In genomic region chr2:234912437-234912836, GRCh38 we compare ENCODE assay signal across 19 cellular contexts. TPM values are rescaled to one million over a fixed set of nuclear protein-coding genes. Genes with fewer than 3 reads are reported as not detected.
DNase-seq lines count a peak whose midpoint lies in the region; TF ChIP-seq lines count a peak whose summit lies in the region.
"Had no signal": no experiment of that assay in that cellular context is flagged by ENCODE, and none has a peak within 500 bp of the region (broad histone marks: within the 10 kb centered on the region; RNA-seq: fewer than 3 reads in every experiment).

No MANE protein-coding gene starts in this region.

- no peak overlapping the region for H2AFZ ChIP-seq in mammary epithelial cell (ENCODE audit: low read depth, low read length)

- no peaks in the 10 kb centered on the region for H3K36me3 ChIP-seq in SK-N-MC (ENCODE audit: insufficient read depth, low read length)
- no peaks in the 10 kb centered on the region for H3K36me3 ChIP-seq in mammary epithelial cell (ENCODE audit: insufficient read depth, low read length)
- H3K36me3 ChIP-seq: MG63 had no signal

- DNase-seq in SK-N-MC (ENCODE audit: low read depth, low spot score) (no peak), fibroblast of peridontal ligament (ENCODE audit: extremely low read depth) (peak; percentile 6), medulla oblongata (ENCODE audit: extremely low spot score) (peak; percentile 50), mammary epithelial cell (no peak), NCI-H2107 (lab: John Stamatoyannopoulos, UW) (no peak)
- no peak for DNase-seq in activated CD4-positive, alpha-beta T cell treated with anti-CD3 and anti-CD28 coated beads for 4 hours
- DNase-seq in activated T-helper 1 cell treated with anti-CD3 and anti-CD28 coated beads, Interleukin-12 subunit alpha, Interleukin-12 subunit beta, Interleukin-2, Interleukin-4 antibody, amounts not matched to agents 30 ng/mL and 10 ng/mL and 1 ng/mL, durations not matched to agents 14 hours and 24 hours and 36 hours (ENCODE audit: low spot score): no peak
- DNase-seq: CD4-positive, alpha-beta memory T cell; DND-41; KG1; NCI-H446 treated with DMSO at 0.1 percent for 48 hours; NCI-H526; NCI-H82; NK-92 treated with Interleukin-12 subunit alpha and Interleukin-12 subunit beta, amount 100 ng/mL, for 24 hours; PC-3; RPMI8226; SHP77 had no signal

- no peak overlapping the region for H3K4me2 ChIP-seq in mammary epithelial cell (ENCODE audit: insufficient read depth, low read depth, low read length)

- H3K27ac ChIP-seq in SK-N-MC (peak overlapping the region; percentile 27; the same call in 1 of the 2 replicates), temporal lobe (ENCODE audit: low read depth, low read length) (peak overlapping the region; percentile 97), mammary epithelial cell (ENCODE audit: insufficient read depth, low read depth, low read length) (no peak overlapping the region)

- H3K9me3 ChIP-seq in SK-N-MC (ENCODE audit: low read depth, low read length) (no peaks in the 10 kb centered on the region), mammary epithelial cell (replicated peaks; ENCODE audit: insufficient read depth, low read length) (no peaks in the 10 kb centered on the region)
- H3K9me3 ChIP-seq: MG63 had no signal

- BruUV-seq in mammary epithelial cell (replicated peaks; lab: Mats Ljungman, UMichigan): no TSS peak

- no peaks in the 10 kb centered on the region for H3K79me2 ChIP-seq in mammary epithelial cell (ENCODE audit: insufficient read depth, low read length)

- in situ Hi-C loops in mammary epithelial cell (cut with MboI; ENCODE audit: low sequenced_read_pairs in 2 of 2): no loop called here

- dilution Hi-C loops in mammary epithelial cell (cut with HindIII; ENCODE audit: low sequenced_read_pairs): loop anchor here (5.0 kb wide), 1 partner anchor 70 kb away; no protein-coding TSS in a partner anchor

- H3K4me3 ChIP-seq in SK-N-MC (no peak overlapping the region), mammary epithelial cell (replicated peaks in 1 of 3; ENCODE audit: insufficient read depth in 1 of 3, low read depth in 2 of 3, low read length in 3 of 3) (no peak overlapping the region)
- H3K4me3 ChIP-seq: MG63 had no signal

- CTCF ChIA-PET in mammary epithelial cell (lab: Charles Lee; ENCODE audit: low non-redundant PET): no interaction called here

- peaks cover 3% of the 10 kb centered on the region for H3K27me3 Mint-ChIP-seq in activated T-helper 1 cell treated with anti-CD3 and anti-CD28 coated beads, Interleukin-12 subunit alpha, Interleukin-12 subunit beta, Interleukin-2, Interleukin-4 antibody, amounts not matched to agents 30 ng/mL and 10 ng/mL and 1 ng/mL, durations not matched to agents 14 hours and 24 hours and 36 hours (ENCODE audit: insufficient read depth)

- H3K4me3 Mint-ChIP-seq in activated T-helper 1 cell treated with anti-CD3 and anti-CD28 coated beads, Interleukin-12 subunit alpha, Interleukin-12 subunit beta, Interleukin-2, Interleukin-4 antibody, amounts not matched to agents 30 ng/mL and 10 ng/mL and 1 ng/mL, durations not matched to agents 14 hours and 24 hours and 36 hours: no peak overlapping the region
- H3K4me3 Mint-ChIP-seq: CD4-positive, alpha-beta memory T cell had no signal

- no peaks in the 10 kb centered on the region for H3K4me1 ChIP-seq in mammary epithelial cell (ENCODE audit: insufficient read depth, low read length)

- H3K27me3 ChIP-seq in mammary epithelial cell (ENCODE audit: insufficient read depth, low read length): no peaks in the 10 kb centered on the region

- no peak for TF ChIP-seq CTCF in mammary epithelial cell (conservative IDR thresholded peaks at IDR 0.05 in 1 of 2, IDR thresholded peaks at IDR 0.05 in 1 of 2; ENCODE audit: extremely low read depth in 1 of 2, insufficient read depth in 1 of 2, low read depth in 1 of 2, low read length in 2 of 2)

- no peaks in the 10 kb centered on the region for H4K20me1 ChIP-seq in mammary epithelial cell (ENCODE audit: insufficient read depth, low read length)

- H3K27ac Mint-ChIP-seq in activated T-helper 1 cell treated with anti-CD3 and anti-CD28 coated beads, Interleukin-12 subunit alpha, Interleukin-12 subunit beta, Interleukin-2, Interleukin-4 antibody, amounts not matched to agents 30 ng/mL and 10 ng/mL and 1 ng/mL, durations not matched to agents 14 hours and 24 hours and 36 hours: no peak overlapping the region
- H3K27ac Mint-ChIP-seq: CD4-positive, alpha-beta memory T cell had no signal

- intact Hi-C loops in mammary epithelial cell (cut with micrococcal nuclease): no loop called here
- intact Hi-C loops in activated T-helper 1 cell treated with anti-CD3 and anti-CD28 coated beads, Interleukin-12 subunit alpha, Interleukin-12 subunit beta, Interleukin-2, Interleukin-4 antibody, amounts not matched to agents 30 ng/mL and 10 ng/mL and 1 ng/mL, durations not matched to agents 14 hours and 24 hours and 36 hours (cut with micrococcal nuclease): no loop called here

- H3K9ac ChIP-seq in SK-N-MC (ENCODE audit: insufficient read length): no peak overlapping the region
- H3K9ac ChIP-seq in mammary epithelial cell (ENCODE audit: insufficient read depth, low read length): no peak overlapping the region

- 90% methylated on average over 3 of the region's 3 CpGs for WGBS in mammary epithelial cell (ENCODE audit: low coverage, missing lambda C conversion rate)

- no peaks in the 10 kb centered on the region for H3K9me3 Mint-ChIP-seq in activated T-helper 1 cell treated with anti-CD3 and anti-CD28 coated beads, Interleukin-12 subunit alpha, Interleukin-12 subunit beta, Interleukin-2, Interleukin-4 antibody, amounts not matched to agents 30 ng/mL and 10 ng/mL and 1 ng/mL, durations not matched to agents 14 hours and 24 hours and 36 hours
- H3K9me3 Mint-ChIP-seq: CD4-positive, alpha-beta memory T cell had no signal

- no peaks in the 10 kb centered on the region for H3K4me1 Mint-ChIP-seq in activated T-helper 1 cell treated with anti-CD3 and anti-CD28 coated beads, Interleukin-12 subunit alpha, Interleukin-12 subunit beta, Interleukin-2, Interleukin-4 antibody, amounts not matched to agents 30 ng/mL and 10 ng/mL and 1 ng/mL, durations not matched to agents 14 hours and 24 hours and 36 hours (ENCODE audit: low read depth)
- H3K4me1 Mint-ChIP-seq: CD4-positive, alpha-beta memory T cell had no signal

- H3K36me3 Mint-ChIP-seq in activated T-helper 1 cell treated with anti-CD3 and anti-CD28 coated beads, Interleukin-12 subunit alpha, Interleukin-12 subunit beta, Interleukin-2, Interleukin-4 antibody, amounts not matched to agents 30 ng/mL and 10 ng/mL and 1 ng/mL, durations not matched to agents 14 hours and 24 hours and 36 hours (ENCODE audit: low read depth): no peaks in the 10 kb centered on the region
- H3K36me3 Mint-ChIP-seq: CD4-positive, alpha-beta memory T cell had no signal

RNA-seq across cellular contexts. Expression of gene SH3BP4, which starts 39.4 kb away (rescaled TPM):
- total RNA-seq in temporal lobe: 8.4 TPM
- 10 to 100 TPM; 54.6 to 63.0 TPM for total RNA-seq in mammary epithelial cell
- 36.8 TPM for polyA plus RNA-seq in mammary epithelial cell
- 66.1 TPM for polyA minus RNA-seq in mammary epithelial cell
- total RNA-seq in activated T-helper 1 cell treated with anti-CD3 and anti-CD28 coated beads, Interleukin-12 subunit alpha, Interleukin-12 subunit beta, Interleukin-2, Interleukin-4 antibody, amounts not matched to agents 30 ng/mL and 10 ng/mL and 1 ng/mL, durations not matched to agents 14 hours and 24 hours and 36 hours: 0.05 and 0.26 TPM in 2 replicates
- polyA plus RNA-seq: CD4-positive, alpha-beta memory T cell had no signal

Comparison
In these comparisons a context has a peak if more than half of its experiments do, and no peak if none do; other contexts are left out.
1. DNase-seq: peak in fibroblast of peridontal ligament (single experiment) and medulla oblongata (single experiment); none in SK-N-MC (single experiment), activated CD4-positive, alpha-beta T cell treated with anti-CD3 and anti-CD28 coated beads for 4 hours (0 of 2), mammary epithelial cell (single experiment), NCI-H2107 (single experiment) and activated T-helper 1 cell treated with anti-CD3 and anti-CD28 coated beads, Interleukin-12 subunit alpha, Interleukin-12 subunit beta, Interleukin-2, Interleukin-4 antibody, amounts not matched to agents 30 ng/mL and 10 ng/mL and 1 ng/mL, durations not matched to agents 14 hours and 24 hours and 36 hours (single experiment).